1 cellular context compared by ENCODE assay signal in the genomic region with DNA sequence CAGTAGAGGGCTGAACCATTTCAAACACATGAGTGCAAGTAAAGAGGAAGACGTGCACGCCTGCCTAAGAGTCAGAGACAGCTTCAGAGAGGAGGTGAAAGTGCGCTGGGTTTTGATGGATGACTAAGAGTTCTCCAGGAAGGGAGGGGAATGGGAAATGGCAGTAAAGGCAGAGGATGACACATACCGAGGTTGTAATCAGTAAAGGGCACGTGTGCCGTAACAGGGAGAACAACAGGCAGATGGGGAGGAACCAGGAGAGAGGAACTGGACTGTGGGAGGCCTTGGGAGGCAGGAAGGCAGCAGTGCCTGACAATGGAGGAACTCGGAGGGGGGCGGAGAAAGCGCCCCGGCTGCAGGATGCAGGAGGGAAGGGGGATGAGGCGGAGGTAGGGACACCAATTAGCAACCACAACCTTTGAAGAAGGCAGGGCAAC.
A peak's percentile ranks its signal among the peaks of the same experiment; 100 is the strongest.
TF ChIP-seq lines count a peak whose summit lies in the region.

No MANE protein-coding gene starts in this region.

TF ChIP-seq in HEK293, 187 proteins besides CTCF, POLR2A, EP300 and RAD21 (continued from another document and continues in another):
- TF ChIP-seq, protein P1, sequence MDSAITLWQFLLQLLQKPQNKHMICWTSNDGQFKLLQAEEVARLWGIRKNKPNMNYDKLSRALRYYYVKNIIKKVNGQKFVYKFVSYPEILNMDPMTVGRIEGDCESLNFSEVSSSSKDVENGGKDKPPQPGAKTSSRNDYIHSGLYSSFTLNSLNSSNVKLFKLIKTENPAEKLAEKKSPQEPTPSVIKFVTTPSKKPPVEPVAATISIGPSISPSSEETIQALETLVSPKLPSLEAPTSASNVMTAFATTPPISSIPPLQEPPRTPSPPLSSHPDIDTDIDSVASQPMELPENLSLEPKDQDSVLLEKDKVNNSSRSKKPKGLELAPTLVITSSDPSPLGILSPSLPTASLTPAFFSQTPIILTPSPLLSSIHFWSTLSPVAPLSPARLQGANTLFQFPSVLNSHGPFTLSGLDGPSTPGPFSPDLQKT (IDR thresholded peaks at IDR 0.05; ENCODE audit: borderline replicate concordance, low read depth, low read length) = no peak
- TF ChIP-seq, protein P2, sequence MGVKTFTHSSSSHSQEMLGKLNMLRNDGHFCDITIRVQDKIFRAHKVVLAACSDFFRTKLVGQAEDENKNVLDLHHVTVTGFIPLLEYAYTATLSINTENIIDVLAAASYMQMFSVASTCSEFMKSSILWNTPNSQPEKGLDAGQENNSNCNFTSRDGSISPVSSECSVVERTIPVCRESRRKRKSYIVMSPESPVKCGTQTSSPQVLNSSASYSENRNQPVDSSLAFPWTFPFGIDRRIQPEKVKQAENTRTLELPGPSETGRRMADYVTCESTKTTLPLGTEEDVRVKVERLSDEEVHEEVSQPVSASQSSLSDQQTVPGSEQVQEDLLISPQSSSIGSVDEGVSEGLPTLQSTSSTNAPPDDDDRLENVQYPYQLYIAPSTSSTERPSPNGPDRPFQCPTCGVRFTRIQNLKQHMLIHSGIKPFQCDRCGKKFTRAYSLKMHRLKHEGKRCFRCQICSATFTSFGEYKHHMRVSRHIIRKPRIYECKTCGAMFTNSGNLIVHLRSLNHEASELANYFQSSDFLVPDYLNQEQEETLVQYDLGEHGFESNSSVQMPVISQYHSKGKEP (tag by site-specific recombination; IDR thresholded peaks at IDR 0.05) = no peak
- no peak for TF ChIP-seq ZNF626 (tag by site-specific recombination; IDR thresholded peaks at IDR 0.05)
- TF ChIP-seq MEIS1 (CRISPR knock-in tag; IDR thresholded peaks at IDR 0.05; ENCODE audit: borderline replicate concordance) = no peak
- no peak for TF ChIP-seq ZNF621 (tag by site-specific recombination; IDR thresholded peaks at IDR 0.05)
- no peak for TF ChIP-seq ZNF274 (IDR thresholded peaks at IDR 0.05; ENCODE audit: low read length)
- TF ChIP-seq ZNF274 (tag by site-specific recombination; IDR thresholded peaks at IDR 0.05; ENCODE audit: borderline replicate concordance) = no peak
- TF ChIP-seq, protein P3, sequence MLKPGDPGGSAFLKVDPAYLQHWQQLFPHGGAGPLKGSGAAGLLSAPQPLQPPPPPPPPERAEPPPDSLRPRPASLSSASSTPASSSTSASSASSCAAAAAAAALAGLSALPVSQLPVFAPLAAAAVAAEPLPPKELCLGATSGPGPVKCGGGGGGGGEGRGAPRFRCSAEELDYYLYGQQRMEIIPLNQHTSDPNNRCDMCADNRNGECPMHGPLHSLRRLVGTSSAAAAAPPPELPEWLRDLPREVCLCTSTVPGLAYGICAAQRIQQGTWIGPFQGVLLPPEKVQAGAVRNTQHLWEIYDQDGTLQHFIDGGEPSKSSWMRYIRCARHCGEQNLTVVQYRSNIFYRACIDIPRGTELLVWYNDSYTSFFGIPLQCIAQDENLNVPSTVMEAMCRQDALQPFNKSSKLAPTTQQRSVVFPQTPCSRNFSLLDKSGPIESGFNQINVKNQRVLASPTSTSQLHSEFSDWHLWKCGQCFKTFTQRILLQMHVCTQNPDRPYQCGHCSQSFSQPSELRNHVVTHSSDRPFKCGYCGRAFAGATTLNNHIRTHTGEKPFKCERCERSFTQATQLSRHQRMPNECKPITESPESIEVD (tag by site-specific recombination; IDR thresholded peaks at IDR 0.05) = no peak
- no peak for TF ChIP-seq ZNF660 (tag by site-specific recombination; IDR thresholded peaks at IDR 0.05)
- no peak for TF ChIP-seq ZNF549 (tag by site-specific recombination; IDR thresholded peaks at IDR 0.05)
- TF ChIP-seq ZNF23 (tag by site-specific recombination; IDR thresholded peaks at IDR 0.05; ENCODE audit: borderline replicate concordance) = no peak
- no peak; the same call in 1 of the 2 replicates for TF ChIP-seq KLF9 (tag by site-specific recombination; IDR thresholded peaks at IDR 0.05; ENCODE audit: low read depth)
- TF ChIP-seq SCRT1 (tag by site-specific recombination; IDR thresholded peaks at IDR 0.05; ENCODE audit: borderline replicate concordance) = peak; percentile 77
- no peak for TF ChIP-seq ZNF202 (tag by site-specific recombination; IDR thresholded peaks at IDR 0.05; ENCODE audit: borderline replicate concordance)
- TF ChIP-seq ZNF610 (tag by site-specific recombination; IDR thresholded peaks at IDR 0.05; ENCODE audit: borderline replicate concordance) = no peak
- TF ChIP-seq, protein P4, sequence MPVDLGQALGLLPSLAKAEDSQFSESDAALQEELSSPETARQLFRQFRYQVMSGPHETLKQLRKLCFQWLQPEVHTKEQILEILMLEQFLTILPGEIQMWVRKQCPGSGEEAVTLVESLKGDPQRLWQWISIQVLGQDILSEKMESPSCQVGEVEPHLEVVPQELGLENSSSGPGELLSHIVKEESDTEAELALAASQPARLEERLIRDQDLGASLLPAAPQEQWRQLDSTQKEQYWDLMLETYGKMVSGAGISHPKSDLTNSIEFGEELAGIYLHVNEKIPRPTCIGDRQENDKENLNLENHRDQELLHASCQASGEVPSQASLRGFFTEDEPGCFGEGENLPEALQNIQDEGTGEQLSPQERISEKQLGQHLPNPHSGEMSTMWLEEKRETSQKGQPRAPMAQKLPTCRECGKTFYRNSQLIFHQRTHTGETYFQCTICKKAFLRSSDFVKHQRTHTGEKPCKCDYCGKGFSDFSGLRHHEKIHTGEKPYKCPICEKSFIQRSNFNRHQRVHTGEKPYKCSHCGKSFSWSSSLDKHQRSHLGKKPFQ (tag by site-specific recombination; IDR thresholded peaks at IDR 0.05) = no peak
- TF ChIP-seq, protein P5, sequence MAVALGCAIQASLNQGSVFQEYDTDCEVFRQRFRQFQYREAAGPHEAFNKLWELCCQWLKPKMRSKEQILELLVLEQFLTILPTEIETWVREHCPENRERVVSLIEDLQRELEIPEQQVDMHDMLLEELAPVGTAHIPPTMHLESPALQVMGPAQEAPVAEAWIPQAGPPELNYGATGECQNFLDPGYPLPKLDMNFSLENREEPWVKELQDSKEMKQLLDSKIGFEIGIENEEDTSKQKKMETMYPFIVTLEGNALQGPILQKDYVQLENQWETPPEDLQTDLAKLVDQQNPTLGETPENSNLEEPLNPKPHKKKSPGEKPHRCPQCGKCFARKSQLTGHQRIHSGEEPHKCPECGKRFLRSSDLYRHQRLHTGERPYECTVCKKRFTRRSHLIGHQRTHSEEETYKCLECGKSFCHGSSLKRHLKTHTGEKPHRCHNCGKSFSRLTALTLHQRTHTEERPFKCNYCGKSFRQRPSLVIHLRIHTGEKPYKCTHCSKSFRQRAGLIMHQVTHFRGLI (tag by site-specific recombination; IDR thresholded peaks at IDR 0.05) = no peak
- TF ChIP-seq ZNF830 (tag by site-specific recombination; IDR thresholded peaks at IDR 0.05; ENCODE audit: low read depth) = no peak
- TF ChIP-seq, protein P6, sequence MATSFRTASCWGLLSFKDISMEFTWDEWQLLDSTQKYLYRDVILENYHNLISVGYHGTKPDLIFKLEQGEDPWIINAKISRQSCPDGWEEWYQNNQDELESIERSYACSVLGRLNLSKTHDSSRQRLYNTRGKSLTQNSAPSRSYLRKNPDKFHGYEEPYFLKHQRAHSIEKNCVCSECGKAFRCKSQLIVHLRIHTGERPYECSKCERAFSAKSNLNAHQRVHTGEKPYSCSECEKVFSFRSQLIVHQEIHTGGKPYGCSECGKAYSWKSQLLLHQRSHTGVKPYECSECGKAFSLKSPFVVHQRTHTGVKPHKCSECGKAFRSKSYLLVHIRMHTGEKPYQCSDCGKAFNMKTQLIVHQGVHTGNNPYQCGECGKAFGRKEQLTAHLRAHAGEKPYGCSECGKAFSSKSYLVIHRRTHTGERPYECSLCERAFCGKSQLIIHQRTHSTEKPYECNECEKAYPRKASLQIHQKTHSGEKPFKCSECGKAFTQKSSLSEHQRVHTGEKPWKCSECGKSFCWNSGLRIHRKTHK (tag by site-specific recombination; IDR thresholded peaks at IDR 0.05) = no peak
- peak; percentile 45; the same call in 1 of the 2 replicates for TF ChIP-seq ZNF366 (tag by site-specific recombination; conservative IDR thresholded peaks at IDR 0.05)
- TF ChIP-seq BCL11B (tag by site-specific recombination; IDR thresholded peaks at IDR 0.05; ENCODE audit: low read depth) = no peak
- TF ChIP-seq, protein P7, sequence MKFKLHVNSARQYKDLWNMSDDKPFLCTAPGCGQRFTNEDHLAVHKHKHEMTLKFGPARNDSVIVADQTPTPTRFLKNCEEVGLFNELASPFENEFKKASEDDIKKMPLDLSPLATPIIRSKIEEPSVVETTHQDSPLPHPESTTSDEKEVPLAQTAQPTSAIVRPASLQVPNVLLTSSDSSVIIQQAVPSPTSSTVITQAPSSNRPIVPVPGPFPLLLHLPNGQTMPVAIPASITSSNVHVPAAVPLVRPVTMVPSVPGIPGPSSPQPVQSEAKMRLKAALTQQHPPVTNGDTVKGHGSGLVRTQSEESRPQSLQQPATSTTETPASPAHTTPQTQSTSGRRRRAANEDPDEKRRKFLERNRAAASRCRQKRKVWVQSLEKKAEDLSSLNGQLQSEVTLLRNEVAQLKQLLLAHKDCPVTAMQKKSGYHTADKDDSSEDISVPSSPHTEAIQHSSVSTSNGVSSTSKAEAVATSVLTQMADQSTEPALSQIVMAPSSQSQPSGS (tag by site-specific recombination; IDR thresholded peaks at IDR 0.05; ENCODE audit: low read depth) = 0 out of 2 replicates have a peak, but pooled peaks have one; percentile 38
- no peak for TF ChIP-seq ZNF221 (tag by site-specific recombination; IDR thresholded peaks at IDR 0.05; ENCODE audit: borderline replicate concordance)
- no peak for TF ChIP-seq ZNF792 (tag by site-specific recombination; IDR thresholded peaks at IDR 0.05)
- TF ChIP-seq ZNF544 (tag by site-specific recombination; IDR thresholded peaks at IDR 0.05) = no peak
- no peak for TF ChIP-seq ZNF514 (tag by site-specific recombination; IDR thresholded peaks at IDR 0.05)
- TF ChIP-seq HOXC10 (CRISPR knock-in tag; IDR thresholded peaks at IDR 0.05) = no peak
- TF ChIP-seq ZNF555 (tag by site-specific recombination; conservative IDR thresholded peaks at IDR 0.05) = no peak
- TF ChIP-seq ZNF600 (tag by site-specific recombination; IDR thresholded peaks at IDR 0.05) = peak; percentile 99
- TF ChIP-seq KLF10 (tag by site-specific recombination; IDR thresholded peaks at IDR 0.05) = no peak
- TF ChIP-seq MZF1 (tag by site-specific recombination; IDR thresholded peaks at IDR 0.05; ENCODE audit: borderline replicate concordance) = no peak
- no peak for TF ChIP-seq ZNF302 (tag by site-specific recombination; IDR thresholded peaks at IDR 0.05; ENCODE audit: low read depth)
- no peak for TF ChIP-seq HOXA7 (CRISPR knock-in tag; IDR thresholded peaks at IDR 0.05; ENCODE audit: borderline replicate concordance)
- TF ChIP-seq SETDB1 (IDR thresholded peaks at IDR 0.05; ENCODE audit: insufficient read length, low read length) = no peak
- TF ChIP-seq, protein P8, sequence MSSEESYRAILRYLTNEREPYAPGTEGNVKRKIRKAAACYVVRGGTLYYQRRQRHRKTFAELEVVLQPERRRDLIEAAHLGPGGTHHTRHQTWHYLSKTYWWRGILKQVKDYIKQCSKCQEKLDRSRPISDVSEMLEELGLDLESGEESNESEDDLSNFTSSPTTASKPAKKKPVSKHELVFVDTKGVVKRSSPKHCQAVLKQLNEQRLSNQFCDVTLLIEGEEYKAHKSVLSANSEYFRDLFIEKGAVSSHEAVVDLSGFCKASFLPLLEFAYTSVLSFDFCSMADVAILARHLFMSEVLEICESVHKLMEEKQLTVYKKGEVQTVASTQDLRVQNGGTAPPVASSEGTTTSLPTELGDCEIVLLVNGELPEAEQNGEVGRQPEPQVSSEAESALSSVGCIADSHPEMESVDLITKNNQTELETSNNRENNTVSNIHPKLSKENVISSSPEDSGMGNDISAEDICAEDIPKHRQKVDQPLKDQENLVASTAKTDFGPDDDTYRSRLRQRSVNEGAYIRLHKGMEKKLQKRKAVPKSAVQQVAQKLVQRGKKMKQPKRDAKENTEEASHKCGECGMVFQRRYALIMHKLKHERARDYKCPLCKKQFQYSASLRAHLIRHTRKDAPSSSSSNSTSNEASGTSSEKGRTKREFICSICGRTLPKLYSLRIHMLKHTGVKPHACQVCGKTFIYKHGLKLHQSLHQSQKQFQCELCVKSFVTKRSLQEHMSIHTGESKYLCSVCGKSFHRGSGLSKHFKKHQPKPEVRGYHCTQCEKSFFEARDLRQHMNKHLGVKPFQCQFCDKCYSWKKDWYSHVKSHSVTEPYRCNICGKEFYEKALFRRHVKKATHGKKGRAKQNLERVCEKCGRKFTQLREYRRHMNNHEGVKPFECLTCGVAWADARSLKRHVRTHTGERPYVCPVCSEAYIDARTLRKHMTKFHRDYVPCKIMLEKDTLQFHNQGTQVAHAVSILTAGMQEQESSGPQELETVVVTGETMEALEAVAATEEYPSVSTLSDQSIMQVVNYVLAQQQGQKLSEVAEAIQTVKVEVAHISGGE (tag by site-specific recombination; conservative IDR thresholded peaks at IDR 0.05; ENCODE audit: low read depth) = no peak
- no peak for TF ChIP-seq ZXDB (tag by site-specific recombination; IDR thresholded peaks at IDR 0.05)
- TF ChIP-seq SALL2 (tag by site-specific recombination; IDR thresholded peaks at IDR 0.05; ENCODE audit: borderline replicate concordance) = no peak
- TF ChIP-seq, protein P9, sequence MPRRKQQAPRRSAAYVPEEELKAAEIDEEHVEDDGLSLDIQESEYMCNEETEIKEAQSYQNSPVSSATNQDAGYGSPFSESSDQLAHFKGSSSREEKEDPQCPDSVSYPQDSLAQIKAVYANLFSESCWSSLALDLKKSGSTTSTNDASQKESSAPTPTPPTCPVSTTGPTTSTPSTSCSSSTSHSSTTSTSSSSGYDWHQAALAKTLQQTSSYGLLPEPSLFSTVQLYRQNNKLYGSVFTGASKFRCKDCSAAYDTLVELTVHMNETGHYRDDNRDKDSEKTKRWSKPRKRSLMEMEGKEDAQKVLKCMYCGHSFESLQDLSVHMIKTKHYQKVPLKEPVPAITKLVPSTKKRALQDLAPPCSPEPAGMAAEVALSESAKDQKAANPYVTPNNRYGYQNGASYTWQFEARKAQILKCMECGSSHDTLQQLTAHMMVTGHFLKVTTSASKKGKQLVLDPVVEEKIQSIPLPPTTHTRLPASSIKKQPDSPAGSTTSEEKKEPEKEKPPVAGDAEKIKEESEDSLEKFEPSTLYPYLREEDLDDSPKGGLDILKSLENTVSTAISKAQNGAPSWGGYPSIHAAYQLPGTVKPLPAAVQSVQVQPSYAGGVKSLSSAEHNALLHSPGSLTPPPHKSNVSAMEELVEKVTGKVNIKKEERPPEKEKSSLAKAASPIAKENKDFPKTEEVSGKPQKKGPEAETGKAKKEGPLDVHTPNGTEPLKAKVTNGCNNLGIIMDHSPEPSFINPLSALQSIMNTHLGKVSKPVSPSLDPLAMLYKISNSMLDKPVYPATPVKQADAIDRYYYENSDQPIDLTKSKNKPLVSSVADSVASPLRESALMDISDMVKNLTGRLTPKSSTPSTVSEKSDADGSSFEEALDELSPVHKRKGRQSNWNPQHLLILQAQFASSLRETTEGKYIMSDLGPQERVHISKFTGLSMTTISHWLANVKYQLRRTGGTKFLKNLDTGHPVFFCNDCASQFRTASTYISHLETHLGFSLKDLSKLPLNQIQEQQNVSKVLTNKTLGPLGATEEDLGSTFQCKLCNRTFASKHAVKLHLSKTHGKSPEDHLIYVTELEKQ (tag by site-specific recombination; IDR thresholded peaks at IDR 0.05; ENCODE audit: borderline replicate concordance) = peak; percentile 91; the same call in 1 of the 2 replicates
- TF ChIP-seq ZIC2 (tag by site-specific recombination; IDR thresholded peaks at IDR 0.05) = peak; percentile 89
